ENCODE assay signal across 8 cellular contexts in genomic region chr15:90931737-90932659, GRCh38. TPM values are rescaled to one million over a fixed set of nuclear protein-coding genes. Genes with fewer than 3 reads are reported as not detected.
DNase-seq lines count a peak whose midpoint lies in the region; ATAC-seq and TF ChIP-seq lines count a peak whose summit lies in the region.

Gene HDDC3, minus strand, starts transcription at chr15:90932549. Its CDS starts 9 bp downstream, at chr15:90932540.

- H3K27me3 Mint-ChIP-seq in activated CD4-positive, alpha-beta memory T cell treated with anti-CD3 and anti-CD28 coated beads for 36 hours, result no peaks in the 10 kb centered on the region

- POLR2A ChIA-PET in activated CD4-positive, alpha-beta memory T cell treated with anti-CD3 and anti-CD28 coated beads for 36 hours (lab: Charles Lee), result interaction anchor here (0.7 to 7.7 kb wide), 18 partner anchors 9 to 701 kb away, joined by 3 to 82 read pairs (median 4); partner anchors contain the start of genes BLM, MAN2A2 and VPS33B

- H3K27ac ChIP-seq in lower lobe of right lung, result peak within 1 kb of the TSS; percentile 96

- H3K9me3 Mint-ChIP-seq in activated CD4-positive, alpha-beta memory T cell treated with anti-CD3 and anti-CD28 coated beads for 36 hours, result no peaks in the 10 kb centered on the region

- H3K4me1 Mint-ChIP-seq in activated CD4-positive, alpha-beta memory T cell treated with anti-CD3 and anti-CD28 coated beads for 36 hours (ENCODE audit: low read depth), result peaks cover 47% of the 10 kb centered on the region

- CTCF ChIA-PET in activated CD4-positive, alpha-beta memory T cell treated with anti-CD3 and anti-CD28 coated beads for 36 hours (lab: Charles Lee), result interaction anchor here (0.6 to 9.4 kb wide), 48 partner anchors 9 to 614 kb away, joined by 3 to 231 read pairs (median 4); partner anchors contain the start of genes BLM, FES, MAN2A2 and PRC1

- peaks cover 62% of the 10 kb centered on the region for H3K4me1 ChIP-seq in lower lobe of right lung

- peak within 1 kb of the TSS; percentile 93 for H3K4me3 ChIP-seq in lower lobe of right lung

- DNase-seq in CD1c-positive myeloid dendritic cell (ENCODE audit: extremely low spot score), result peak; percentile 92
- DNase-seq in NCI-H774 (lab: John Stamatoyannopoulos, UW), result peak; percentile 81
- DNase-seq in activated CD4-positive, alpha-beta memory T cell treated with anti-CD3 and anti-CD28 coated beads for 36 hours, result peak; percentile 93
- peak; percentile 94 for DNase-seq in ecto neural progenitor cell (ENCODE audit: low spot score)
- DNase-seq in lower lobe of right lung, result peak; percentile 94
- DNase-seq in stimulated activated CD4-positive, alpha-beta T cell treated with anti-CD3 and anti-CD28 coated beads, TNF-alpha, amount 100 ng/mL, for 24 hours (ENCODE audit: low read depth in 3 of 3), result peak; percentile 85 to 90 (median 87)

- TF ChIP-seq CTCF in lower lobe of right lung (IDR thresholded peaks at IDR 0.05), result peak; percentile 99

- no peaks in the 10 kb centered on the region for H3K9me3 ChIP-seq in lower lobe of right lung

- peak within 1 kb of the TSS; percentile 99 for H3K4me3 Mint-ChIP-seq in activated CD4-positive, alpha-beta memory T cell treated with anti-CD3 and anti-CD28 coated beads for 36 hours

- intact Hi-C loops in activated CD4-positive, alpha-beta memory T cell treated with anti-CD3 and anti-CD28 coated beads for 36 hours (cut with micrococcal nuclease), result loop anchor here (1.0 to 10.0 kb wide), 10 partner anchors 59 to 1037 kb away; partner anchors contain the start of genes AP3S2, CIB1, GDPGP1 and IQGAP1
- intact Hi-C loops in lower lobe of right lung (cut with DNase I), result no loop called here

- peaks cover 14% of the 10 kb centered on the region for H3K36me3 Mint-ChIP-seq in activated CD4-positive, alpha-beta memory T cell treated with anti-CD3 and anti-CD28 coated beads for 36 hours

- H3K36me3 ChIP-seq in lower lobe of right lung, result no peaks in the 10 kb centered on the region

- peak; percentile 56 for ATAC-seq in GM19395 (IDR thresholded peaks at IDR 0.05; ENCODE audit: unreplicated experiment)
- ATAC-seq in HG03558 (IDR thresholded peaks at IDR 0.05; ENCODE audit: extremely low read depth, unreplicated experiment), result peak; percentile 36
- ATAC-seq in lower lobe of right lung, result peak; percentile 77 to 83

- H3K27me3 ChIP-seq in lower lobe of right lung (ENCODE audit: low read depth), result no peaks in the 10 kb centered on the region

- peak within 1 kb of the TSS; percentile 100 for H3K27ac Mint-ChIP-seq in activated CD4-positive, alpha-beta memory T cell treated with anti-CD3 and anti-CD28 coated beads for 36 hours

RNA-seq across cellular contexts. Expression of gene HDDC3, which starts in this region (rescaled TPM):
- total RNA-seq in activated CD4-positive, alpha-beta memory T cell treated with anti-CD3 and anti-CD28 coated beads for 36 hours, result 10 to 100 TPM; 45.0 to 45.8 TPM
- total RNA-seq in lower lobe of right lung, result 16.0 TPM

Comparison
In these comparisons a context has a peak if more than half of its experiments do, and no peak if none do; other contexts are left out.
1. Peak in every context shown above with its lines: DNase-seq, ATAC-seq, H3K4me3 ChIP-seq and H3K27ac ChIP-seq.